27 cellular contexts compared by ENCODE assay signal in genomic region chr2:5528741-5529140, GRCh38.
"Had no signal": no experiment of that assay in that cellular context is flagged by ENCODE, and none has a peak within 500 bp of the region (broad histone marks: within the 10 kb centered on the region; RNA-seq: fewer than 3 reads in every experiment).

No MANE protein-coding gene starts in this region.

- H3K36me3 Mint-ChIP-seq: naive thymus-derived CD4-positive, alpha-beta T cell; stimulated activated memory B cell treated with anti-CD40 and anti-IgM and Interleukin-4, amounts not matched to agents 10 μg/mL and 1 μg/mL and 100 μg/mL, for 72 hours had no signal

- H3K27ac Mint-ChIP-seq: effector memory CD8-positive, alpha-beta T cell; naive thymus-derived CD4-positive, alpha-beta T cell; nephron progenitor cell; stimulated activated memory B cell treated with anti-CD40 and anti-IgM and Interleukin-4, amounts not matched to agents 10 μg/mL and 1 μg/mL and 100 μg/mL, for 72 hours had no signal

- H3K4me3 Mint-ChIP-seq: effector memory CD8-positive, alpha-beta T cell; naive thymus-derived CD4-positive, alpha-beta T cell; nephron progenitor cell; stimulated activated memory B cell treated with anti-CD40 and anti-IgM and Interleukin-4, amounts not matched to agents 10 μg/mL and 1 μg/mL and 100 μg/mL, for 72 hours had no signal

- H3K9me3 Mint-ChIP-seq: stimulated activated memory B cell treated with anti-CD40 and anti-IgM and Interleukin-4, amounts not matched to agents 10 μg/mL and 1 μg/mL and 100 μg/mL, for 72 hours had no signal

- H3K4me2 ChIP-seq: hepatocyte had no signal

- DNase-seq: cortex of kidney; effector memory CD8-positive, alpha-beta T cell; erythroblast; gastrocnemius medialis; heart left ventricle; kidney; mesenchymal stem cell; midbrain; naive thymus-derived CD4-positive, alpha-beta T cell; nephron progenitor cell; occipital lobe; ovary; posterior cingulate gyrus; psoas muscle; right cardiac atrium; spleen; stimulated activated CD4-positive, alpha-beta T cell treated with anti-CD3 and anti-CD28 coated beads, Interleukin-4, amount 100 ng/mL, for 4 hours; stimulated activated naive CD8-positive, alpha-beta T cell treated with anti-CD3 and anti-CD28 coated beads, Interleukin-15, Interleukin-2, amounts not matched to agents 100 U/mL and 50 U/mL, for 24 hours; substantia nigra; upper lobe of left lung; uterus had no signal

- H3K36me3 ChIP-seq: gastrocnemius medialis, heart left ventricle, ovary, spleen, thoracic aorta, tibial nerve, upper lobe of left lung, uterus had no signal

- ATAC-seq: effector memory CD8-positive, alpha-beta T cell; gastrocnemius medialis; heart left ventricle; left lobe of liver; naive thymus-derived CD4-positive, alpha-beta T cell; psoas muscle; right cardiac atrium; stimulated activated memory B cell treated with anti-CD40 and anti-IgM and Interleukin-4, amounts not matched to agents 10 μg/mL and 1 μg/mL and 100 μg/mL, for 72 hours; stimulated activated naive CD8-positive, alpha-beta T cell treated with anti-CD3 and anti-CD28 coated beads, Interleukin-15, Interleukin-2, amounts not matched to agents 100 U/mL and 50 U/mL, for 24 hours had no signal

- H3K4me1 Mint-ChIP-seq: naive thymus-derived CD4-positive, alpha-beta T cell; stimulated activated memory B cell treated with anti-CD40 and anti-IgM and Interleukin-4, amounts not matched to agents 10 μg/mL and 1 μg/mL and 100 μg/mL, for 72 hours had no signal

- H3K4me1 ChIP-seq: heart left ventricle, psoas muscle, spleen, tibial nerve, upper lobe of left lung, uterus had no signal

- H3K9me3 ChIP-seq: gastrocnemius medialis, heart left ventricle, ovary, psoas muscle, spleen, thoracic aorta, tibial nerve, upper lobe of left lung, uterus had no signal

- H3K27me3 Mint-ChIP-seq: effector memory CD8-positive, alpha-beta T cell; naive thymus-derived CD4-positive, alpha-beta T cell; stimulated activated memory B cell treated with anti-CD40 and anti-IgM and Interleukin-4, amounts not matched to agents 10 μg/mL and 1 μg/mL and 100 μg/mL, for 72 hours had no signal

- H3K4me3 ChIP-seq: gastrocnemius medialis, heart left ventricle, hepatocyte, ovary, psoas muscle, skin epidermis, spleen, thoracic aorta, tibial nerve, upper lobe of left lung, uterus had no signal

- H3K27me3 ChIP-seq: gastrocnemius medialis, hepatocyte, ovary, spleen, tibial nerve, upper lobe of left lung, uterus had no signal

- H3K27ac ChIP-seq: gastrocnemius medialis, heart left ventricle, hepatocyte, ovary, psoas muscle, skin epidermis, spleen, thoracic aorta, tibial nerve, upper lobe of left lung, uterus had no signal

- H2AFZ ChIP-seq: hepatocyte had no signal
